ENCODE assay signal across 8 cellular contexts in genomic region chr14:70972107-70972976, GRCh38.
DNase-seq lines count a peak whose midpoint lies in the region; ATAC-seq, FAIRE-seq and TF ChIP-seq lines count a peak whose summit lies in the region.

No MANE protein-coding gene starts in this region.

- no peak overlapping the region for H2AFZ ChIP-seq in neural cell (ENCODE audit: low read depth, low read length)

- H3K79me2 ChIP-seq in neural cell (replicated peaks; ENCODE audit: insufficient read depth, low read length): no peaks in the 10 kb centered on the region

- H3K36me3 ChIP-seq in neural cell (ENCODE audit: insufficient read depth, low read length): no peaks in the 10 kb centered on the region

- peak; percentile 78 for DNase-seq in Daoy (ENCODE audit: low read depth)
- peak; percentile 38 for DNase-seq in RCC 7860 (ENCODE audit: low spot score)
- peak; percentile 88 to 90 for DNase-seq in activated T-cell treated with anti-CD3 and anti-CD28 coated beads, Interleukin-2, amount 50 U/mL, for 48 hours
- peak; percentile 89 for DNase-seq in fibroblast of mammary gland (ENCODE audit: low read depth)
- DNase-seq in stimulated activated naive CD8-positive, alpha-beta T cell treated with anti-CD3 and anti-CD28 coated beads, Interleukin-15, Interleukin-2, amounts not matched to agents 100 U/mL and 50 U/mL, for 24 hours: peak; percentile 86

- ATAC-seq in stimulated activated naive CD8-positive, alpha-beta T cell treated with anti-CD3 and anti-CD28 coated beads, Interleukin-15, Interleukin-2, amounts not matched to agents 100 U/mL and 50 U/mL, for 24 hours: peak; percentile 80
- no peak for ATAC-seq in HG03095 (IDR thresholded peaks at IDR 0.05; ENCODE audit: unreplicated experiment)

- peak; percentile 87 for TF ChIP-seq CTCF in LNCAP (IDR thresholded peaks at IDR 0.05)
- TF ChIP-seq CTCF in fibroblast of mammary gland (conservative IDR thresholded peaks at IDR 0.05; ENCODE audit: control insufficient read depth, insufficient read depth, low read depth, low read length): peak; percentile 97
- peak; percentile 91 for TF ChIP-seq CTCF in neural cell (IDR thresholded peaks at IDR 0.05; ENCODE audit: poor library complexity, severe bottlenecking)

- no peak overlapping the region for H3K4me3 ChIP-seq in fibroblast of mammary gland (ENCODE audit: control insufficient read depth, low read depth, low read length)
- H3K4me3 ChIP-seq in neural cell (ENCODE audit: low read length): no peak overlapping the region

- no peak overlapping the region for H3K4me2 ChIP-seq in neural cell (ENCODE audit: low read length)

- TF ChIP-seq RAD21 in neural cell (conservative IDR thresholded peaks at IDR 0.05): peak; percentile 92

- H3F3A ChIP-seq in neural cell (ENCODE audit: insufficient read depth, low read length, poor library complexity, severe bottlenecking): no peaks in the 10 kb centered on the region

- H3K9me3 ChIP-seq in neural cell (ENCODE audit: low read length): no peaks in the 10 kb centered on the region

- no peaks in the 10 kb centered on the region for H3K27me3 ChIP-seq in neural cell (ENCODE audit: insufficient read depth, low read depth, low read length)

- no peak for FAIRE-seq in RCC 7860 (lab: Jason Lieb, UNC)

- TF ChIP-seq EP300 in neural cell (conservative IDR thresholded peaks at IDR 0.05; ENCODE audit: poor library complexity, severe bottlenecking): no peak

- H3K27ac ChIP-seq in neural cell (ENCODE audit: low read length): no peak overlapping the region

- no peaks in the 10 kb centered on the region for H3K9me2 ChIP-seq in neural cell (ENCODE audit: insufficient read depth, low read length)

- no peaks in the 10 kb centered on the region for H4K20me1 ChIP-seq in neural cell (ENCODE audit: insufficient read depth)

- no peak overlapping the region for H3K9ac ChIP-seq in neural cell (ENCODE audit: low read length)

TF ChIP-seq in neural cell, 6 proteins besides CTCF, POLR2A, EP300 and RAD21:
- TF ChIP-seq SMC3 (conservative IDR thresholded peaks at IDR 0.05; ENCODE audit: poor library complexity) (peak; percentile 83), MXI1 (conservative IDR thresholded peaks at IDR 0.05; ENCODE audit: poor library complexity, severe bottlenecking) (no peak), POLR2AphosphoS5 (IDR thresholded peaks at IDR 0.05) (no peak), TAF1 (IDR thresholded peaks at IDR 0.05; ENCODE audit: low read depth) (no peak)
- TF ChIP-seq, protein P1, sequence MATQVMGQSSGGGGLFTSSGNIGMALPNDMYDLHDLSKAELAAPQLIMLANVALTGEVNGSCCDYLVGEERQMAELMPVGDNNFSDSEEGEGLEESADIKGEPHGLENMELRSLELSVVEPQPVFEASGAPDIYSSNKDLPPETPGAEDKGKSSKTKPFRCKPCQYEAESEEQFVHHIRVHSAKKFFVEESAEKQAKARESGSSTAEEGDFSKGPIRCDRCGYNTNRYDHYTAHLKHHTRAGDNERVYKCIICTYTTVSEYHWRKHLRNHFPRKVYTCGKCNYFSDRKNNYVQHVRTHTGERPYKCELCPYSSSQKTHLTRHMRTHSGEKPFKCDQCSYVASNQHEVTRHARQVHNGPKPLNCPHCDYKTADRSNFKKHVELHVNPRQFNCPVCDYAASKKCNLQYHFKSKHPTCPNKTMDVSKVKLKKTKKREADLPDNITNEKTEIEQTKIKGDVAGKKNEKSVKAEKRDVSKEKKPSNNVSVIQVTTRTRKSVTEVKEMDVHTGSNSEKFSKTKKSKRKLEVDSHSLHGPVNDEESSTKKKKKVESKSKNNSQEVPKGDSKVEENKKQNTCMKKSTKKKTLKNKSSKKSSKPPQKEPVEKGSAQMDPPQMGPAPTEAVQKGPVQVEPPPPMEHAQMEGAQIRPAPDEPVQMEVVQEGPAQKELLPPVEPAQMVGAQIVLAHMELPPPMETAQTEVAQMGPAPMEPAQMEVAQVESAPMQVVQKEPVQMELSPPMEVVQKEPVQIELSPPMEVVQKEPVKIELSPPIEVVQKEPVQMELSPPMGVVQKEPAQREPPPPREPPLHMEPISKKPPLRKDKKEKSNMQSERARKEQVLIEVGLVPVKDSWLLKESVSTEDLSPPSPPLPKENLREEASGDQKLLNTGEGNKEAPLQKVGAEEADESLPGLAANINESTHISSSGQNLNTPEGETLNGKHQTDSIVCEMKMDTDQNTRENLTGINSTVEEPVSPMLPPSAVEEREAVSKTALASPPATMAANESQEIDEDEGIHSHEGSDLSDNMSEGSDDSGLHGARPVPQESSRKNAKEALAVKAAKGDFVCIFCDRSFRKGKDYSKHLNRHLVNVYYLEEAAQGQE (IDR thresholded peaks at IDR 0.05; ENCODE audit: borderline replicate concordance): no peak

Comparison
In these comparisons a context has a peak if more than half of its experiments do, and no peak if none do; other contexts are left out.
1. DNase-seq: peak in every context shown above with its lines; median percentile 89 in activated T-cell treated with anti-CD3 and anti-CD28 coated beads, Interleukin-2, amount 50 U/mL, for 48 hours; 89 in fibroblast of mammary gland; 86 in stimulated activated naive CD8-positive, alpha-beta T cell treated with anti-CD3 and anti-CD28 coated beads, Interleukin-15, Interleukin-2, amounts not matched to agents 100 U/mL and 50 U/mL, for 24 hours; 78 in Daoy; 38 in RCC 7860.